ENCODE assay signal across 20 cellular contexts in the genomic region with DNA sequence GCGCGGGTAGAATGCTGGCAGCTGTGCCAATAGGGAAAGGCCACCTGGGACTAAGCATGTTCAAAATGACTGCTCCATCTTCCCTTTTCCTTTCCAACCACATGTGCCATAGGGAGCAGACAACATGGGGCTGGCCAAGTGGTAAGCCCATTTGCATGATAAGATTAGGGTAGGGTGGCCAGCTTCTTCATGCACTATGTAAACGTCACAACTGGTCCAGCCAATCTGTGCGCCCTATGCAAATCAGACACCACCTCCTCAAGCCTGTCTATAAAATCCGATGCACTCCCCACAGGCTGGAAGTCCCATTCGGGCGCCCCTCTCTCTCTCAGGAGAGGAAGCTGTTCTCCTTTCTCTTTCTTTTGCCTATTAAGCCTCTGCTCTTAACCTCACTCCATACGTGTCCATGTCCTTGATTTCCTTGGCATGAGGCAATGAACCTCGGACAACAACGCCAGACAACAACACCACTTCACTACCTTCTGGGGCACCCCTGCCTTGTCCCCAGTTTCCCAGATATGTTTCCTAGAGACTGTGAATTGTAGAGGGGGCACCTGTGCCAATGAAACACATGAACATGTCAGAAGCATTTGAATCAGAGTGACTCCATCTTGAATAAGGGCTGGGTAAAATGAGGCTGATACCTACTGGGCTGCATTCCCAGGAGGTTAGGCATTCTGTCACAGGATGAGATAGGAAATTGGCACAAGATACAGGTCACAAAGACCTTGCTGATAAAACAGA. TPM values are rescaled to one million over a fixed set of nuclear protein-coding genes. Genes with fewer than 3 reads are reported as not detected.
DNase-seq lines count a peak whose midpoint lies in the region; TF ChIP-seq lines count a peak whose summit lies in the region.
"Had no signal": no experiment of that assay in that cellular context is flagged by ENCODE, and none has a peak within 500 bp of the region (broad histone marks: within the 10 kb centered on the region; RNA-seq: fewer than 3 reads in every experiment).

No MANE protein-coding gene starts in this region.

- TF ChIP-seq CTCF in Caco-2 (IDR thresholded peaks at IDR 0.05; ENCODE audit: insufficient read depth in 1 of 2, low read depth in 1 of 2, low read length in 1 of 2, severe bottlenecking in 1 of 2, unreplicated experiment in 1 of 2) (no peak), HEK293 (tag by site-specific recombination; IDR thresholded peaks at IDR 0.05) (no peak), esophagus muscularis mucosa (IDR thresholded peaks at IDR 0.05) (no peak), suprapubic skin (IDR thresholded peaks at IDR 0.05) (no peak)

- H3K4me3 ChIP-seq in Caco-2 (ENCODE audit: low read depth, low read length) (no peak overlapping the region), HEK293 (ENCODE audit: low read depth, low read length) (no peak overlapping the region), esophagus muscularis mucosa (no peak overlapping the region), suprapubic skin (no peak overlapping the region)
- H3K4me3 ChIP-seq: pancreas, right lobe of liver, thoracic aorta had no signal

- TF ChIP-seq POLR2A in esophagus muscularis mucosa (IDR thresholded peaks at IDR 0.05; ENCODE audit: low read depth) (no peak), suprapubic skin (IDR thresholded peaks at IDR 0.05) (no peak)

- H3K27ac ChIP-seq in HEK293 (ENCODE audit: extremely low read depth, low read depth, low read length) (no peak overlapping the region), esophagus muscularis mucosa (replicated peaks in 1 of 4) (no peak overlapping the region), suprapubic skin (no peak overlapping the region)
- H3K27ac ChIP-seq: pancreas, right lobe of liver, thoracic aorta had no signal

- no peaks in the 10 kb centered on the region for H3K27me3 Mint-ChIP-seq in Caco-2 (ENCODE audit: insufficient read depth, unreplicated experiment)
- H3K27me3 Mint-ChIP-seq: activated B cell treated with CpG ODN at 0.5 μM for 24 hours; activated naive CD8-positive, alpha-beta T cell; activated T-cell treated with anti-CD3 and anti-CD28 coated beads, Interleukin-2, amount 50 U/mL, for 24 hours; stimulated activated memory B cell treated with anti-CD40 and anti-IgM and Interleukin-4, amounts not matched to agents 10 μg/mL and 1 μg/mL and 100 μg/mL, for 72 hours had no signal

- CTCF ChIA-PET in Caco-2 (lab: Charles Lee) (no interaction called here), HEK293 (lab: Yijun Ruan, JAX) (interaction anchor here (2.3 to 2.5 kb wide), 2 partner anchors 10 to 14 kb away, joined by 5 to 12 read pairs; no protein-coding TSS in a partner anchor), HEK293T (lab: Yijun Ruan, JAX) (no interaction called here)

- H3K4me1 ChIP-seq in Caco-2 (peaks cover 4% of the 10 kb centered on the region; the same call in 1 of the 2 replicates), HEK293 (ENCODE audit: control insufficient read depth, insufficient read depth, low read length) (no peaks in the 10 kb centered on the region), esophagus muscularis mucosa (peaks cover 0 to 9% (median 6%) of the 10 kb centered on the region in 4 donors), suprapubic skin (no peaks in the 10 kb centered on the region)
- H3K4me1 ChIP-seq: right lobe of liver had no signal

- POLR2A ChIA-PET in Caco-2 (lab: Charles Lee) = no interaction called here
- POLR2A ChIA-PET in HEK293 (lab: Yijun Ruan, JAX) = no interaction called here
- POLR2A ChIA-PET in HEK293T (lab: Yijun Ruan, JAX) = no interaction called here

- no peaks in the 10 kb centered on the region for H3K9me3 Mint-ChIP-seq in Caco-2 (ENCODE audit: unreplicated experiment)
- H3K9me3 Mint-ChIP-seq: activated B cell treated with CpG ODN at 0.5 μM for 24 hours; CD8-positive, alpha-beta T cell; stimulated activated memory B cell treated with anti-CD40 and anti-IgM and Interleukin-4, amounts not matched to agents 10 μg/mL and 1 μg/mL and 100 μg/mL, for 72 hours had no signal

- TF ChIP-seq EP300 in esophagus muscularis mucosa (IDR thresholded peaks at IDR 0.05) (no peak), suprapubic skin (IDR thresholded peaks at IDR 0.05) (no peak)

- H3K36me3 Mint-ChIP-seq in Caco-2 (ENCODE audit: insufficient read depth, unreplicated experiment) = no peaks in the 10 kb centered on the region
- H3K36me3 Mint-ChIP-seq: activated naive CD8-positive, alpha-beta T cell; CD8-positive, alpha-beta T cell; stimulated activated memory B cell treated with anti-CD40 and anti-IgM and Interleukin-4, amounts not matched to agents 10 μg/mL and 1 μg/mL and 100 μg/mL, for 72 hours had no signal

- H3K4me1 Mint-ChIP-seq in Caco-2 (ENCODE audit: low read depth, unreplicated experiment) = peaks cover 13% of the 10 kb centered on the region

- intact Hi-C loops in Caco-2 (cut with micrococcal nuclease; ENCODE audit: unreplicated experiment) = no loop called here
- intact Hi-C loops in esophagus muscularis mucosa (cut with DNase I) = no loop called here

- H3K36me3 ChIP-seq in Caco-2 (ENCODE audit: control insufficient read depth, insufficient read depth, low read length) (no peaks in the 10 kb centered on the region), HEK293 (ENCODE audit: control insufficient read depth in 2 of 2, insufficient read depth in 1 of 2, low read length in 2 of 2) (no peaks in the 10 kb centered on the region), esophagus muscularis mucosa (no peaks in the 10 kb centered on the region), suprapubic skin (no peaks in the 10 kb centered on the region)
- H3K36me3 ChIP-seq: pancreas, right lobe of liver, thoracic aorta had no signal

- DNase-seq in Caco-2 (peak; percentile 14 to 46), NCI-H69 (lab: John Stamatoyannopoulos, UW) (peak; percentile 45), esophagus muscularis mucosa (ENCODE audit: extremely low spot score) (peak; percentile 50), suprapubic skin (ENCODE audit: low spot score in 2 of 2) (no peak), HEK293T (ENCODE audit: extremely low spot score) (no peak)
- DNase-seq in central memory CD4-positive, alpha-beta T cell = no peak
- DNase-seq: activated B cell treated with CpG ODN at 0.5 μM for 24 hours; activated CD4-positive, alpha-beta memory T cell treated with anti-CD3 and anti-CD28 coated beads, Interleukin-2, amount 10 ng/mL, durations not matched to agents 7 days and 5 days; activated T-cell treated with anti-CD3 and anti-CD28 coated beads, Interleukin-2, amount 50 U/mL, for 24 hours; CD8-positive, alpha-beta T cell; naive thymus-derived CD4-positive, alpha-beta T cell; NCI-H187; NCI-H510A; pancreas; right lobe of liver; SHP77 treated with DMSO at 0.1 percent for 48 hours had no signal

- BruUV-seq in Caco-2 (replicated peaks; lab: Mats Ljungman, UMichigan) = no TSS peak

- H3K9me3 ChIP-seq in Caco-2 (no peaks in the 10 kb centered on the region), HEK293 (ENCODE audit: control insufficient read depth, insufficient read depth, low read depth, low read length) (no peaks in the 10 kb centered on the region), esophagus muscularis mucosa (no peaks in the 10 kb centered on the region), suprapubic skin (no peaks in the 10 kb centered on the region)
- H3K9me3 ChIP-seq: pancreas, right lobe of liver, thoracic aorta had no signal

- H3K27me3 ChIP-seq in Caco-2 (replicated peaks; ENCODE audit: control insufficient read depth, insufficient read depth, low read length) (no peaks in the 10 kb centered on the region), esophagus muscularis mucosa (no peaks in the 10 kb centered on the region), suprapubic skin (no peaks in the 10 kb centered on the region)
- H3K27me3 ChIP-seq: pancreas, right lobe of liver had no signal

- no peak overlapping the region for H3K4me3 Mint-ChIP-seq in Caco-2 (ENCODE audit: unreplicated experiment)
- H3K4me3 Mint-ChIP-seq: activated B cell treated with CpG ODN at 0.5 μM for 24 hours; activated CD4-positive, alpha-beta memory T cell treated with anti-CD3 and anti-CD28 coated beads, Interleukin-2, amount 10 ng/mL, durations not matched to agents 7 days and 5 days; activated T-cell treated with anti-CD3 and anti-CD28 coated beads, Interleukin-2, amount 50 U/mL, for 24 hours; CD8-positive, alpha-beta T cell; stimulated activated memory B cell treated with anti-CD40 and anti-IgM and Interleukin-4, amounts not matched to agents 10 μg/mL and 1 μg/mL and 100 μg/mL, for 72 hours had no signal

- WGBS in esophagus muscularis mucosa = 87% methylated on average over 10 of the region's 10 CpGs
- WGBS in suprapubic skin = 68% methylated on average over 10 of the region's 10 CpGs

- H3K27ac Mint-ChIP-seq in Caco-2 (ENCODE audit: unreplicated experiment) = no peak overlapping the region
- H3K27ac Mint-ChIP-seq: activated B cell treated with CpG ODN at 0.5 μM for 24 hours; activated CD4-positive, alpha-beta memory T cell treated with anti-CD3 and anti-CD28 coated beads, Interleukin-2, amount 10 ng/mL, durations not matched to agents 7 days and 5 days; activated naive CD8-positive, alpha-beta T cell; activated T-cell treated with anti-CD3 and anti-CD28 coated beads, Interleukin-2, amount 50 U/mL, for 24 hours; CD8-positive, alpha-beta T cell had no signal

TF ChIP-seq in HEK293, 187 proteins besides CTCF, POLR2A, EP300 and RAD21 (continues in another document):
- TF ChIP-seq ZNF175 (tag by site-specific recombination; IDR thresholded peaks at IDR 0.05) = no peak
- peak; percentile 66; the same call in 1 of the 2 replicates for TF ChIP-seq MZF1 (tag by site-specific recombination; IDR thresholded peaks at IDR 0.05; ENCODE audit: borderline replicate concordance)

TF ChIP-seq in HEK293T, 16 proteins besides CTCF, POLR2A, EP300 and RAD21 (continues in another document):
- TF ChIP-seq, protein P1, sequence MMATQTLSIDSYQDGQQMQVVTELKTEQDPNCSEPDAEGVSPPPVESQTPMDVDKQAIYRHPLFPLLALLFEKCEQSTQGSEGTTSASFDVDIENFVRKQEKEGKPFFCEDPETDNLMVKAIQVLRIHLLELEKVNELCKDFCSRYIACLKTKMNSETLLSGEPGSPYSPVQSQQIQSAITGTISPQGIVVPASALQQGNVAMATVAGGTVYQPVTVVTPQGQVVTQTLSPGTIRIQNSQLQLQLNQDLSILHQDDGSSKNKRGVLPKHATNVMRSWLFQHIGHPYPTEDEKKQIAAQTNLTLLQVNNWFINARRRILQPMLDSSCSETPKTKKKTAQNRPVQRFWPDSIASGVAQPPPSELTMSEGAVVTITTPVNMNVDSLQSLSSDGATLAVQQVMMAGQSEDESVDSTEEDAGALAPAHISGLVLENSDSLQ (IDR thresholded peaks at IDR 0.05) = no peak
- TF ChIP-seq BHLHE40 (IDR thresholded peaks at IDR 0.05; ENCODE audit: borderline replicate concordance) (no peak), FOXK2 (IDR thresholded peaks at IDR 0.05) (no peak), CTBP1 (IDR thresholded peaks at IDR 0.05; ENCODE audit: borderline replicate concordance) (no peak), ZNF384 (IDR thresholded peaks at IDR 0.05) (no peak), LEF1 (IDR thresholded peaks at IDR 0.05; ENCODE audit: borderline replicate concordance) (no peak), ELF4 (IDR thresholded peaks at IDR 0.05) (no peak), SUZ12 (IDR thresholded peaks at IDR 0.05) (no peak), L3MBTL2 (conservative IDR thresholded peaks at IDR 0.05) (no peak), SP1 (IDR thresholded peaks at IDR 0.05) (no peak)

RNA-seq across cellular contexts. Expression of a gene that starts 19.1 kb away (rescaled TPM):
- total RNA-seq in Caco-2 (2022) = 12.5 and 13.4 TPM in 2 replicates
- total RNA-seq in esophagus muscularis mucosa = 10 to 100 TPM; 14.1 to 34.9 (median 16.2) TPM
- total RNA-seq in suprapubic skin = 1 to 10 TPM; 5.0 to 9.3 (median 8.3) TPM

Comparison
In these comparisons a context has a peak if more than half of its experiments do, and no peak if none do; other contexts are left out.
1. DNase-seq: peak in Caco-2 (2 of 2), NCI-H69 (single experiment) and esophagus muscularis mucosa (single experiment); none in central memory CD4-positive, alpha-beta T cell (single experiment), suprapubic skin (0 of 2) and HEK293T (single experiment).